In genomic region chr9:5947912-5948311, GRCh38 we compare ENCODE assay signal across 11 cellular contexts. TPM values are rescaled to one million over a fixed set of nuclear protein-coding genes. Genes with fewer than 3 reads are reported as not detected.
DNase-seq lines count a peak whose midpoint lies in the region; ATAC-seq and TF ChIP-seq lines count a peak whose summit lies in the region.
"Had no signal": no experiment of that assay in that cellular context is flagged by ENCODE, and none has a peak within 500 bp of the region (broad histone marks: within the 10 kb centered on the region; RNA-seq: fewer than 3 reads in every experiment).

No MANE protein-coding gene starts in this region.

- CTCF ChIA-PET in activated CD4-positive, alpha-beta memory T cell treated with anti-CD3 and anti-CD28 coated beads, Interleukin-2, amount 10 ng/mL, durations not matched to agents 7 days and 5 days (lab: Charles Lee), result interaction anchor here (0.6 to 2.3 kb wide), 3 partner anchors 62 to 249 kb away, joined by 3 to 6 read pairs (median 6); partner anchors contain the start of gene ERMP1

- H3K27me3 ChIP-seq in transverse colon, result no peaks in the 10 kb centered on the region

- peak in 2 of 3 experiments; percentile 2 to 21 for DNase-seq in NCI-H1417 (lab: John Stamatoyannopoulos, UW)
- DNase-seq in NCI-H1417 treated with DMSO at 0.1 percent for 48 hours (lab: John Stamatoyannopoulos, UW), result no peak
- no peak for DNase-seq in activated CD4-positive, alpha-beta memory T cell treated with anti-CD3 and anti-CD28 coated beads, Interleukin-2, amount 10 ng/mL, durations not matched to agents 7 days and 5 days
- no peak for DNase-seq in natural killer cell treated with Interleukin-12 subunit alpha and Interleukin-12 subunit beta and Interleukin-15 and Interleukin-18, amount 100 ng/mL, for 72 hours (ENCODE audit: low spot score)
- no peak for DNase-seq in transverse colon
- no peak for DNase-seq in activated CD4-positive, alpha-beta T cell treated with anti-CD3 and anti-CD28 coated beads, Interleukin-2, amount 50 U/mL, for 1 hour
- DNase-seq in superior temporal gyrus (ENCODE audit: extremely low spot score), result no peak
- DNase-seq: activated CD4-positive, alpha-beta T cell treated with anti-CD3 and anti-CD28 coated beads for 1 hour had no signal

- 63 to 89% methylated on average over 1 to 2 of the region's 2 CpGs for WGBS in transverse colon (ENCODE audit: low coverage in 1 of 2), 2 donors

- peaks cover 3% of the 10 kb centered on the region for H3K36me3 Mint-ChIP-seq in activated CD4-positive, alpha-beta memory T cell treated with anti-CD3 and anti-CD28 coated beads, Interleukin-2, amount 10 ng/mL, durations not matched to agents 7 days and 5 days (ENCODE audit: low read depth)
- no peaks in the 10 kb centered on the region for H3K36me3 Mint-ChIP-seq in natural killer cell treated with Interleukin-12 subunit alpha and Interleukin-12 subunit beta and Interleukin-15 and Interleukin-18, amount 100 ng/mL, for 72 hours

- no peak for TF ChIP-seq EP300 in Ishikawa (IDR thresholded peaks at IDR 0.05; ENCODE audit: borderline replicate concordance)
- no peak for TF ChIP-seq EP300 in transverse colon (IDR thresholded peaks at IDR 0.05; ENCODE audit: low read depth)

- TF ChIP-seq CTCF in transverse colon (IDR thresholded peaks at IDR 0.05), result no peak

- no peaks in the 10 kb centered on the region for H3K9me3 Mint-ChIP-seq in activated CD4-positive, alpha-beta memory T cell treated with anti-CD3 and anti-CD28 coated beads, Interleukin-2, amount 10 ng/mL, durations not matched to agents 7 days and 5 days
- no peaks in the 10 kb centered on the region for H3K9me3 Mint-ChIP-seq in natural killer cell treated with Interleukin-12 subunit alpha and Interleukin-12 subunit beta and Interleukin-15 and Interleukin-18, amount 100 ng/mL, for 72 hours

- no peak overlapping the region for H3K27ac ChIP-seq in transverse colon

- POLR2A ChIA-PET in activated CD4-positive, alpha-beta memory T cell treated with anti-CD3 and anti-CD28 coated beads, Interleukin-2, amount 10 ng/mL, durations not matched to agents 7 days and 5 days (lab: Charles Lee), result interaction anchor here (1.1 kb wide), 1 partner anchor 60 kb away, joined by 4 read pairs; a partner anchor contains a TSS

- TF ChIP-seq RAD21 in Ishikawa (IDR thresholded peaks at IDR 0.05; ENCODE audit: low read depth), result no peak

- peak; percentile 85 to 86 for ATAC-seq in natural killer cell treated with Interleukin-12 subunit alpha and Interleukin-12 subunit beta and Interleukin-15 and Interleukin-18, amount 100 ng/mL, for 72 hours

- peaks cover 0 to 4% (median 0%) of the 10 kb centered on the region in 4 donors for H3K36me3 ChIP-seq in transverse colon

- intact Hi-C loops in transverse colon (cut with DNase I; ENCODE audit: low total_unique reads), result no loop called here

- H3K4me1 Mint-ChIP-seq in activated CD4-positive, alpha-beta memory T cell treated with anti-CD3 and anti-CD28 coated beads, Interleukin-2, amount 10 ng/mL, durations not matched to agents 7 days and 5 days, result peaks cover 38% of the 10 kb centered on the region
- H3K4me1 Mint-ChIP-seq in natural killer cell treated with Interleukin-12 subunit alpha and Interleukin-12 subunit beta and Interleukin-15 and Interleukin-18, amount 100 ng/mL, for 72 hours (ENCODE audit: low read depth in 2 of 2), result peaks cover 23 to 37% of the 10 kb centered on the region in 2 donors

- no peaks in the 10 kb centered on the region for H3K27me3 Mint-ChIP-seq in activated CD4-positive, alpha-beta memory T cell treated with anti-CD3 and anti-CD28 coated beads, Interleukin-2, amount 10 ng/mL, durations not matched to agents 7 days and 5 days
- no peaks in the 10 kb centered on the region for H3K27me3 Mint-ChIP-seq in natural killer cell treated with Interleukin-12 subunit alpha and Interleukin-12 subunit beta and Interleukin-15 and Interleukin-18, amount 100 ng/mL, for 72 hours

- no peaks in the 10 kb centered on the region for H3K9me3 ChIP-seq in transverse colon

- in situ Hi-C loops in transverse colon (cut with MboI; ENCODE audit: low pct_ligation_motif_present in 1 of 4, low pct_unique_long_range_greater_than_20kb in 1 of 4, low sequenced_read_pairs in 3 of 4), result no loop called here

- peak overlapping the region; percentile 17 for H3K27ac Mint-ChIP-seq in activated CD4-positive, alpha-beta memory T cell treated with anti-CD3 and anti-CD28 coated beads, Interleukin-2, amount 10 ng/mL, durations not matched to agents 7 days and 5 days
- H3K27ac Mint-ChIP-seq in natural killer cell treated with Interleukin-12 subunit alpha and Interleukin-12 subunit beta and Interleukin-15 and Interleukin-18, amount 100 ng/mL, for 72 hours, result peak overlapping the region; percentile 76 to 90

- TF ChIP-seq POLR2A in transverse colon (IDR thresholded peaks at IDR 0.05), result no peak

- H3K4me3 Mint-ChIP-seq in activated CD4-positive, alpha-beta memory T cell treated with anti-CD3 and anti-CD28 coated beads, Interleukin-2, amount 10 ng/mL, durations not matched to agents 7 days and 5 days, result no peak overlapping the region
- peak overlapping the region; percentile 55 for H3K4me3 Mint-ChIP-seq in natural killer cell treated with Interleukin-12 subunit alpha and Interleukin-12 subunit beta and Interleukin-15 and Interleukin-18, amount 100 ng/mL, for 72 hours

- no peak overlapping the region for H3K4me3 ChIP-seq in transverse colon

- peaks cover 0 to 10% (median 2%) of the 10 kb centered on the region in 4 donors for H3K4me1 ChIP-seq in transverse colon

TF ChIP-seq in Ishikawa, 13 proteins besides CTCF, POLR2A, EP300 and RAD21:
- TF ChIP-seq MAX (IDR thresholded peaks at IDR 0.05) (0 out of 2 replicates have a peak, but pooled peaks have one; percentile 26), EGR1 (IDR thresholded peaks at IDR 0.05) (no peak)
- TF ChIP-seq, protein P1, sequence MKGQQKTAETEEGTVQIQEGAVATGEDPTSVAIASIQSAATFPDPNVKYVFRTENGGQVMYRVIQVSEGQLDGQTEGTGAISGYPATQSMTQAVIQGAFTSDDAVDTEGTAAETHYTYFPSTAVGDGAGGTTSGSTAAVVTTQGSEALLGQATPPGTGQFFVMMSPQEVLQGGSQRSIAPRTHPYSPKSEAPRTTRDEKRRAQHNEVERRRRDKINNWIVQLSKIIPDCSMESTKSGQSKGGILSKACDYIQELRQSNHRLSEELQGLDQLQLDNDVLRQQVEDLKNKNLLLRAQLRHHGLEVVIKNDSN (IDR thresholded peaks at IDR 0.05), result no peak

RNA-seq across cellular contexts. Expression of gene MLANA, which starts 57.2 kb away (rescaled TPM):
- total RNA-seq in activated CD4-positive, alpha-beta memory T cell treated with anti-CD3 and anti-CD28 coated beads, Interleukin-2, amount 10 ng/mL, durations not matched to agents 7 days and 5 days, result not detected
- not detected for total RNA-seq in natural killer cell treated with Interleukin-12 subunit alpha and Interleukin-12 subunit beta and Interleukin-15 and Interleukin-18, amount 100 ng/mL, for 72 hours
- total RNA-seq in transverse colon, result not detected
- total RNA-seq: frontal cortex, OCI-LY7 had no signal

Comparison
In these comparisons a context has a peak if more than half of its experiments do, and no peak if none do; other contexts are left out.
1. DNase-seq: peak in NCI-H1417 (2 of 3); none in NCI-H1417 treated with DMSO at 0.1 percent for 48 hours (single experiment), activated CD4-positive, alpha-beta memory T cell treated with anti-CD3 and anti-CD28 coated beads, Interleukin-2, amount 10 ng/mL, durations not matched to agents 7 days and 5 days (single experiment), natural killer cell treated with Interleukin-12 subunit alpha and Interleukin-12 subunit beta and Interleukin-15 and Interleukin-18, amount 100 ng/mL, for 72 hours (single experiment), transverse colon (single experiment), activated CD4-positive, alpha-beta T cell treated with anti-CD3 and anti-CD28 coated beads, Interleukin-2, amount 50 U/mL, for 1 hour (single experiment) and superior temporal gyrus (single experiment).